ENCODE assay signal across 32 cellular contexts in the genomic region with DNA sequence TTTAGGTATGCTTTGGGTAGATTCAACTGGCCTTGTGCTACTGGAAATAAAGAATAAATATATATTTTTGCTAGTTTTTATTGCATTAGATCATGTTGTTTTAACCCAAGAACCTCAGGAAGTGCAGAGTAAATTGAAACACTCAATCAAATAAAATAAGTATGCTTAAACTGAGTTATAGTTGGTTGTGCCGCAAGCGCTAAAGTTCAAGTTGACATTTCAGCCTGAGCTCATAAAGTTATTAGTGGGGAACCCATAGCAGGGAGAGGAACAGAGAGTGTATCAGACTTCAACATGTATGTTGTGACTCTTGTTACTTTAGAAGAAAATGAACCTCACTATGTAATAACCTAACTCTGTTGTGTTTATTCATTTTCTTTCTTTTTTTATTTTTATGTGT. TPM values are rescaled to one million over a fixed set of nuclear protein-coding genes. Genes with fewer than 3 reads are reported as not detected.
DNase-seq lines count a peak whose midpoint lies in the region; ATAC-seq and TF ChIP-seq lines count a peak whose summit lies in the region.
"Had no signal": no experiment of that assay in that cellular context is flagged by ENCODE, and none has a peak within 500 bp of the region (broad histone marks: within the 10 kb centered on the region; RNA-seq: fewer than 3 reads in every experiment).

No MANE protein-coding gene starts in this region.

- WGBS in H9 (ENCODE audit: extremely low coverage, insufficient read length, low lambda C conversion rate) = no CpG with 5 or more reads among the region's 2 CpGs

- H3K4me2 ChIP-seq in H9 (ENCODE audit: insufficient read depth, insufficient read length, low read length) = no peak overlapping the region
- H3K4me2 ChIP-seq: A549; BLaER1; BLaER1 treated with 17β-estradiol and CSF1 and Interleukin-3, amounts not matched to agents 10 nM and 100 nM had no signal

- CTCF ChIA-PET in Caco-2 (lab: Charles Lee) = interaction anchor here (1.0 kb wide), 1 partner anchor 653 kb away, joined by 3 read pairs; no protein-coding TSS in a partner anchor

- peaks cover 8 to 11% of the 10 kb centered on the region in 2 experiments; a peak in 4 of 5 replicates for H3K9me3 Mint-ChIP-seq in H9
- no peaks in the 10 kb centered on the region for H3K9me3 Mint-ChIP-seq in stimulated activated memory B cell treated with anti-CD40 and anti-IgM and Interleukin-4, amounts not matched to agents 10 μg/mL and 1 μg/mL and 100 μg/mL, for 72 hours
- no peaks in the 10 kb centered on the region for H3K9me3 Mint-ChIP-seq in Caco-2 (ENCODE audit: unreplicated experiment)
- H3K9me3 Mint-ChIP-seq: CD4-positive, alpha-beta T cell; CD4-positive, CD25-positive, alpha-beta regulatory T cell; CD8-positive, alpha-beta memory T cell; CD8-positive, alpha-beta T cell had no signal

- no peak overlapping the region for H3K9ac ChIP-seq in H9 (ENCODE audit: extremely low read depth, insufficient read length, low read length)
- H3K9ac ChIP-seq: BLaER1; BLaER1 treated with 17β-estradiol and CSF1 and Interleukin-3, amounts not matched to agents 10 nM and 100 nM had no signal

- H3K27ac ChIP-seq in H9 (ENCODE audit: insufficient read length, low read depth, low read length) = no peak overlapping the region
- H3K27ac ChIP-seq: 22Rv1; A549; BLaER1; BLaER1 treated with 17β-estradiol and CSF1 and Interleukin-3, amounts not matched to agents 10 nM and 100 nM; C4-2B had no signal

- POLR2A ChIA-PET in Caco-2 (lab: Charles Lee) = interaction anchor here (0.6 kb wide), 1 partner anchor 340 kb away, joined by 4 read pairs; no protein-coding TSS in a partner anchor

- H3K27me3 Mint-ChIP-seq in H9 (ENCODE audit: low read depth) (no peaks in the 10 kb centered on the region), Caco-2 (ENCODE audit: insufficient read depth, unreplicated experiment) (no peaks in the 10 kb centered on the region)
- peaks cover 24% of the 10 kb centered on the region for H3K27me3 Mint-ChIP-seq in stimulated activated memory B cell treated with anti-CD40 and anti-IgM and Interleukin-4, amounts not matched to agents 10 μg/mL and 1 μg/mL and 100 μg/mL, for 72 hours

- ATAC-seq in stimulated activated memory B cell treated with anti-CD40 and anti-IgM and Interleukin-4, amounts not matched to agents 10 μg/mL and 1 μg/mL and 100 μg/mL, for 72 hours = no peak
- ATAC-seq: CD8-positive, alpha-beta T cell had no signal

- peak overlapping the region; percentile 6 for H2BK20ac ChIP-seq in H9 (ENCODE audit: low read depth, low read length, poor library complexity, severe bottlenecking)

- BruUV-seq in Caco-2 (replicated peaks; lab: Mats Ljungman, UMichigan) = no TSS peak

- H2BK15ac ChIP-seq in H9 (ENCODE audit: low read depth, low read length) = no peak overlapping the region

- H3K27me3 ChIP-seq in H9 (ENCODE audit: insufficient read depth, low read length) = no peaks in the 10 kb centered on the region
- no peaks in the 10 kb centered on the region for H3K27me3 ChIP-seq in Caco-2 (replicated peaks; ENCODE audit: control insufficient read depth, insufficient read depth, low read length)
- H3K27me3 ChIP-seq: BE2C; BLaER1; BLaER1 treated with 17β-estradiol and CSF1 and Interleukin-3, amounts not matched to agents 10 nM and 100 nM had no signal

- H3K27ac Mint-ChIP-seq in H9 (no peak overlapping the region), Caco-2 (ENCODE audit: unreplicated experiment) (no peak overlapping the region)
- no peak overlapping the region for H3K27ac Mint-ChIP-seq in stimulated activated memory B cell treated with anti-CD40 and anti-IgM and Interleukin-4, amounts not matched to agents 10 μg/mL and 1 μg/mL and 100 μg/mL, for 72 hours
- H3K27ac Mint-ChIP-seq: B cell; CD14-positive monocyte; CD4-positive, alpha-beta memory T cell; CD4-positive, alpha-beta T cell; CD4-positive, CD25-positive, alpha-beta regulatory T cell; CD8-positive, alpha-beta memory T cell; CD8-positive, alpha-beta T cell had no signal

- no peak overlapping the region for H3K23ac ChIP-seq in H9 (ENCODE audit: insufficient read length, low read depth, low read length)

- no peak overlapping the region for H3K14ac ChIP-seq in H9 (ENCODE audit: insufficient read depth, low read length)

- no peaks in the 10 kb centered on the region for H3K4me1 ChIP-seq in H9 (ENCODE audit: insufficient read depth, low read length)
- H3K4me1 ChIP-seq in Caco-2 = no peaks in the 10 kb centered on the region
- H3K4me1 ChIP-seq: A549; BE2C; BLaER1; BLaER1 treated with 17β-estradiol and CSF1 and Interleukin-3, amounts not matched to agents 10 nM and 100 nM had no signal

- no peaks in the 10 kb centered on the region for H3K9me3 ChIP-seq in H9 (ENCODE audit: control insufficient read depth, low read depth, low read length)
- H3K9me3 ChIP-seq in Caco-2 = peaks cover 7% of the 10 kb centered on the region
- H3K9me3 ChIP-seq: BE2C had no signal

- TF ChIP-seq CTCF in H9 (conservative IDR thresholded peaks at IDR 0.05) (no peak), Caco-2 (IDR thresholded peaks at IDR 0.05; ENCODE audit: insufficient read depth in 1 of 2, low read depth in 1 of 2, low read length in 1 of 2, severe bottlenecking in 1 of 2, unreplicated experiment in 1 of 2) (no peak)

- no peak overlapping the region for H3K4me3 Mint-ChIP-seq in H9
- no peak overlapping the region for H3K4me3 Mint-ChIP-seq in stimulated activated memory B cell treated with anti-CD40 and anti-IgM and Interleukin-4, amounts not matched to agents 10 μg/mL and 1 μg/mL and 100 μg/mL, for 72 hours
- no peak overlapping the region for H3K4me3 Mint-ChIP-seq in Caco-2 (ENCODE audit: unreplicated experiment)
- H3K4me3 Mint-ChIP-seq: B cell; CD14-positive monocyte; CD4-positive, alpha-beta memory T cell; CD4-positive, alpha-beta T cell; CD4-positive, CD25-positive, alpha-beta regulatory T cell; CD8-positive, alpha-beta memory T cell; CD8-positive, alpha-beta T cell had no signal

- H2AFZ ChIP-seq in H9 (ENCODE audit: low read length) = no peak overlapping the region

- H2BK5ac ChIP-seq in H9 (ENCODE audit: insufficient read length, low read length) = no peak overlapping the region

- no peak for DNase-seq in H9
- peak; percentile 30 for DNase-seq in HuH-7 (ENCODE audit: low spot score)
- DNase-seq in left kidney (ENCODE audit: low read depth, low spot score) = peak; percentile 72
- no peak for DNase-seq in activated CD8-positive, alpha-beta memory T cell treated with anti-CD3 and anti-CD28 coated beads, Interleukin-2, amount 50 U/mL, for 4 hours
- no peak for DNase-seq in Caco-2
- DNase-seq: 8988T; ACHN; AML-193; BE2C; C1 segment of cervical spinal cord; Calu3; CD4-positive, alpha-beta memory T cell; CD4-positive, alpha-beta T cell; CD4-positive, CD25-positive, alpha-beta regulatory T cell; CD8-positive, alpha-beta memory T cell; CD8-positive, alpha-beta T cell; COR-L47; DMS 273 treated with DMSO at 0.1 percent for 48 hours; DMS153; DMS53; DMS79; DMS79 treated with DMSO at 0.1 percent for 48 hours; DND-41; EL had no signal

- H3K36me3 Mint-ChIP-seq in H9 (ENCODE audit: insufficient read depth in 1 of 3, low read depth in 3 of 3) = peaks cover 0 to 2% (median 0%) of the 10 kb centered on the region in 3 experiments; a peak in 2 of 7 replicates
- no peaks in the 10 kb centered on the region for H3K36me3 Mint-ChIP-seq in stimulated activated memory B cell treated with anti-CD40 and anti-IgM and Interleukin-4, amounts not matched to agents 10 μg/mL and 1 μg/mL and 100 μg/mL, for 72 hours
- H3K36me3 Mint-ChIP-seq in Caco-2 (ENCODE audit: insufficient read depth, unreplicated experiment) = no peaks in the 10 kb centered on the region
- H3K36me3 Mint-ChIP-seq: CD14-positive monocyte; CD4-positive, alpha-beta memory T cell; CD4-positive, CD25-positive, alpha-beta regulatory T cell; CD8-positive, alpha-beta memory T cell; CD8-positive, alpha-beta T cell had no signal

- no peaks in the 10 kb centered on the region for H3K36me3 ChIP-seq in Caco-2 (ENCODE audit: control insufficient read depth, insufficient read depth, low read length)
- H3K36me3 ChIP-seq: BE2C; BLaER1; BLaER1 treated with 17β-estradiol and CSF1 and Interleukin-3, amounts not matched to agents 10 nM and 100 nM had no signal

- no peak overlapping the region for H4K8ac ChIP-seq in H9 (replicated peaks; ENCODE audit: insufficient read length, low read depth, low read length)

- no peak overlapping the region for H3K18ac ChIP-seq in H9 (ENCODE audit: insufficient read length, low read depth, low read length)

- H4K5ac ChIP-seq in H9 (ENCODE audit: insufficient read length, low read depth, low read length) = no peak overlapping the region

- no peak overlapping the region for H3K4ac ChIP-seq in H9 (ENCODE audit: low read depth, low read length)

- H2BK12ac ChIP-seq in H9 (ENCODE audit: insufficient read length, low read depth, low read length) = no peak overlapping the region

- H3K23me2 ChIP-seq in H9 (ENCODE audit: insufficient read length, low read depth, low read length, poor library complexity, severe bottlenecking) = no peaks in the 10 kb centered on the region

- no peaks in the 10 kb centered on the region for H3K79me2 ChIP-seq in H9 (ENCODE audit: insufficient read depth, low read length)

- no peak overlapping the region for H3K56ac ChIP-seq in H9 (ENCODE audit: insufficient read length, low read depth, low read length)

- no peaks in the 10 kb centered on the region for H4K20me1 ChIP-seq in H9 (ENCODE audit: control insufficient read depth, insufficient read depth, insufficient read length)
- H4K20me1 ChIP-seq: BLaER1; BLaER1 treated with 17β-estradiol and CSF1 and Interleukin-3, amounts not matched to agents 10 nM and 100 nM had no signal

- H2BK120ac ChIP-seq in H9 (ENCODE audit: low read depth, low read length, poor library complexity, severe bottlenecking) = no peak overlapping the region

- intact Hi-C loops in Caco-2 (cut with micrococcal nuclease; ENCODE audit: unreplicated experiment) = no loop called here

- no peak overlapping the region for H4K91ac ChIP-seq in H9 (ENCODE audit: insufficient read length, low read depth, low read length)

- H3K4me3 ChIP-seq in Caco-2 (ENCODE audit: low read depth, low read length) = no peak overlapping the region
- H3K4me3 ChIP-seq: A549; BLaER1; BLaER1 treated with 17β-estradiol and CSF1 and Interleukin-3, amounts not matched to agents 10 nM and 100 nM had no signal

- H3T11ph ChIP-seq in H9 (ENCODE audit: low read length) = no peak overlapping the region

- H3K4me1 Mint-ChIP-seq in H9 = peaks cover 0 to 2% of the 10 kb centered on the region in 2 experiments; a peak in 1 of 4 replicates
- no peaks in the 10 kb centered on the region for H3K4me1 Mint-ChIP-seq in stimulated activated memory B cell treated with anti-CD40 and anti-IgM and Interleukin-4, amounts not matched to agents 10 μg/mL and 1 μg/mL and 100 μg/mL, for 72 hours
- no peaks in the 10 kb centered on the region for H3K4me1 Mint-ChIP-seq in Caco-2 (ENCODE audit: low read depth, unreplicated experiment)
- H3K4me1 Mint-ChIP-seq: B cell; CD14-positive monocyte; CD4-positive, alpha-beta memory T cell; CD4-positive, CD25-positive, alpha-beta regulatory T cell; CD8-positive, alpha-beta memory T cell had no signal

- no peak overlapping the region for H2AK5ac ChIP-seq in H9 (ENCODE audit: insufficient read length, low read length)

- H3K79me1 ChIP-seq in H9 (ENCODE audit: insufficient read depth, low read depth, low read length, poor library complexity, severe bottlenecking) = no peaks in the 10 kb centered on the region

RNA-seq across cellular contexts. Expression of a gene that starts 25.2 kb away (rescaled TPM):
- total RNA-seq in H9 (2021) (16.8 and 17.0 TPM in 2 replicates), Caco-2 (2022) (146 and 165 TPM in 2 replicates)

Comparison
In these comparisons a context has a peak if more than half of its experiments do, and no peak if none do; other contexts are left out.
1. DNase-seq: peak in HuH-7 (single experiment) and left kidney (single experiment); none in H9 (single experiment), activated CD8-positive, alpha-beta memory T cell treated with anti-CD3 and anti-CD28 coated beads, Interleukin-2, amount 50 U/mL, for 4 hours (single experiment) and Caco-2 (0 of 2).